Comparison of ENCODE assay signal across 18 cellular contexts in genomic region chr2:236963631-236964030, GRCh38.
"Had no signal": no experiment of that assay in that cellular context is flagged by ENCODE, and none has a peak within 500 bp of the region (broad histone marks: within the 10 kb centered on the region; RNA-seq: fewer than 3 reads in every experiment).

No MANE protein-coding gene starts in this region.

- H3K36me3 Mint-ChIP-seq: memory B cell; natural killer cell treated with Interleukin-12 subunit alpha and Interleukin-12 subunit beta and Interleukin-15 and Interleukin-18, amount 100 ng/mL, for 72 hours; stimulated activated memory B cell treated with anti-CD40 and anti-IgM and Interleukin-4, amounts not matched to agents 10 μg/mL and 1 μg/mL and 100 μg/mL, for 72 hours had no signal

- H3K27me3 Mint-ChIP-seq: memory B cell; stimulated activated naive CD8-positive, alpha-beta T cell treated with anti-CD3 and anti-CD28 coated beads, Interleukin-15, Interleukin-2, amounts not matched to agents 100 ng/mL and 50 ng/mL, for 24 hours had no signal

- H3K36me3 ChIP-seq: heart right ventricle, lower lobe of right lung, pancreas, uterus had no signal

- H3K27ac ChIP-seq: heart right ventricle, lower lobe of right lung, pancreas, uterus had no signal

- H3K4me1 ChIP-seq: pancreas, uterus had no signal

- H3K9me3 ChIP-seq: heart right ventricle, lower lobe of right lung, pancreas, uterus had no signal

- DNase-seq: cerebellar nuclear complex; dermis blood vessel endothelial cell; heart right ventricle; hypothalamus; kidney glomerular epithelial cell; lower lobe of right lung; midbrain; occipital lobe; pancreas; right cardiac atrium; stimulated activated CD4-positive, alpha-beta T cell treated with anti-CD3 and anti-CD28 coated beads, Interleukin-4, amount 100 ng/mL, for 24 hours; uterus had no signal

- H3K4me3 ChIP-seq: heart right ventricle, lower lobe of right lung, pancreas, uterus had no signal

- H3K9me3 Mint-ChIP-seq: memory B cell; natural killer cell treated with Interleukin-12 subunit alpha and Interleukin-12 subunit beta and Interleukin-15 and Interleukin-18, amount 100 ng/mL, for 72 hours; stimulated activated memory B cell treated with anti-CD40 and anti-IgM and Interleukin-4, amounts not matched to agents 10 μg/mL and 1 μg/mL and 100 μg/mL, for 72 hours; stimulated activated naive CD8-positive, alpha-beta T cell treated with anti-CD3 and anti-CD28 coated beads, Interleukin-15, Interleukin-2, amounts not matched to agents 100 ng/mL and 50 ng/mL, for 24 hours had no signal

- H3K4me1 Mint-ChIP-seq: memory B cell had no signal

- H3K4me3 Mint-ChIP-seq: memory B cell; natural killer cell treated with Interleukin-12 subunit alpha and Interleukin-12 subunit beta and Interleukin-15 and Interleukin-18, amount 100 ng/mL, for 72 hours; stimulated activated memory B cell treated with anti-CD40 and anti-IgM and Interleukin-4, amounts not matched to agents 10 μg/mL and 1 μg/mL and 100 μg/mL, for 72 hours; stimulated activated naive CD8-positive, alpha-beta T cell treated with anti-CD3 and anti-CD28 coated beads, Interleukin-15, Interleukin-2, amounts not matched to agents 100 ng/mL and 50 ng/mL, for 24 hours; type B pancreatic cell had no signal

- H3K27ac Mint-ChIP-seq: memory B cell; natural killer cell treated with Interleukin-12 subunit alpha and Interleukin-12 subunit beta and Interleukin-15 and Interleukin-18, amount 100 ng/mL, for 72 hours; progenitor cell of endocrine pancreas; stimulated activated memory B cell treated with anti-CD40 and anti-IgM and Interleukin-4, amounts not matched to agents 10 μg/mL and 1 μg/mL and 100 μg/mL, for 72 hours; stimulated activated naive CD8-positive, alpha-beta T cell treated with anti-CD3 and anti-CD28 coated beads, Interleukin-15, Interleukin-2, amounts not matched to agents 100 ng/mL and 50 ng/mL, for 24 hours; type B pancreatic cell had no signal

- H3K27me3 ChIP-seq: heart right ventricle, pancreas, uterus had no signal
